ENCODE assay signal across 34 cellular contexts in the genomic region with DNA sequence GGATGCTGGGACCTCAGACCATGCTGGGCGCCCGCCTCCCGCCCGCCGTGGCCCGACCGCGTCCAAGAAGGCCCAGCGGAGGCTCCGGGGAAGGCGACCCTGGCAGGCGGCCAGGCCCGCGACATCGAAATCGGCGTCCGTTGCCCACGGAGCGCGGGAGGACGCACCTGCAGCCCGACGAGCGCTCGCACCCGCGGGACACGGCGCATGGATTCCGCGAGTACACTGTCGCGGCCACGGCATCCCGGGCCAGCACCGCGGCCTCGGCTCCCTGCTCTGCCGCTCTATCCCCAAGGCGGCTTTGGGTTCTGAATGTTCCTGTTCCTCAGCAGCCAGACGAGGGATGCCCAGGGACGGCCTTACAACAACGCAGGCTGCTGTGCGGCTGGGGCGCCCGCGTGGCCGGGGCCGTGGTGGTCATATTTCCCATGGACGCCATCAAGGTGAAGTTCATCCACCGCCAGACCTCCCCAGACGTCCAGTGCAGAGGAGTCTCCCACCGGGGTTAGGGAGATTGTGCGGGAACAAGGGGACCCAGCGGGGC.
"Had no signal": no experiment of that assay in that cellular context is flagged by ENCODE, and none has a peak within 500 bp of the region (broad histone marks: within the 10 kb centered on the region; RNA-seq: fewer than 3 reads in every experiment).

No MANE protein-coding gene starts in this region.

- H3K4me3 ChIP-seq: MG63 had no signal

- H3K27me3 ChIP-seq: MG63 had no signal

- H3K9me3 ChIP-seq: MG63 had no signal

- DNase-seq: Karpas-422, Kasumi-1, MG63, MM.1S, MV-4-11, NCI-H1048, NCI-H1092, NCI-H1092 treated with DMSO at 0.1 percent for 48 hours, NCI-H1105, NCI-H1105 treated with DMSO at 0.1 percent for 48 hours, NCI-H1417, NCI-H1417 treated with DMSO at 0.1 percent for 48 hours, NCI-H1436, NCI-H1436 treated with DMSO at 0.1 percent for 48 hours, NCI-H146, NCI-H1694, NCI-H1694 treated with DMSO at 0.1 percent for 48 hours, NCI-H187, NCI-H187 treated with DMSO at 0.1 percent for 48 hours, NCI-H1930, NCI-H2029, NCI-H2029 treated with DMSO at 0.1 percent for 48 hours, NCI-H2081, NCI-H2081 treated with DMSO at 0.1 percent for 48 hours, NCI-H2107, NCI-H2171, NCI-H2171 treated with DMSO at 0.1 percent for 48 hours, NCI-H2227 treated with DMSO at 0.1 percent for 48 hours, NCI-H226, NCI-H345, NCI-H446, NCI-H446 treated with DMSO at 0.1 percent for 48 hours, NCI-H510A, NCI-H510A treated with DMSO at 0.1 percent for 48 hours had no signal

- H3K36me3 ChIP-seq: MG63 had no signal
